In genomic region chr17:21279582-21279981, GRCh38 we compare ENCODE assay signal across 11 cellular contexts. TPM values are rescaled to one million over a fixed set of nuclear protein-coding genes. Genes with fewer than 3 reads are reported as not detected.
DNase-seq lines count a peak whose midpoint lies in the region; ATAC-seq, FAIRE-seq and TF ChIP-seq lines count a peak whose summit lies in the region.
"Had no signal": no experiment of that assay in that cellular context is flagged by ENCODE, and none has a peak within 500 bp of the region (broad histone marks: within the 10 kb centered on the region; RNA-seq: fewer than 3 reads in every experiment).

No MANE protein-coding gene starts in this region.

- H4K20me1 ChIP-seq in HepG2 (ENCODE audit: insufficient read depth, low read length): no peaks in the 10 kb centered on the region

- TF ChIP-seq EP300 in HepG2 (IDR thresholded peaks at IDR 0.05; ENCODE audit: low read depth in 2 of 2, low read length in 2 of 2): no peak
- no peak for TF ChIP-seq EP300 in HepG2 (CRISPR knock-in tag; IDR thresholded peaks at IDR 0.05; ENCODE audit: borderline replicate concordance)

- H3K36me3 ChIP-seq in HepG2 (replicated peaks in 1 of 2; ENCODE audit: control insufficient read depth in 1 of 2, insufficient read depth in 2 of 2, low read length in 2 of 2): no peaks in the 10 kb centered on the region
- H3K36me3 ChIP-seq in right lobe of liver: no peaks in the 10 kb centered on the region
- H3K36me3 ChIP-seq: transverse colon had no signal

- no peak overlapping the region for H3K4me3 ChIP-seq in HepG2 (replicated peaks in 1 of 3; ENCODE audit: insufficient read depth in 1 of 3, low read depth in 2 of 3, low read length in 3 of 3)
- H3K4me3 ChIP-seq in right lobe of liver: no peak overlapping the region
- H3K4me3 ChIP-seq: transverse colon had no signal

- intact Hi-C loops in HepG2 (cut with micrococcal nuclease; ENCODE audit: unreplicated experiment): no loop called here
- intact Hi-C loops in right lobe of liver (cut with DNase I): loop anchor here (10.0 kb wide), 2 partner anchors 165 kb away; no protein-coding TSS in a partner anchor
- intact Hi-C loops in activated CD4-positive, alpha-beta memory T cell treated with anti-CD3 and anti-CD28 coated beads for 36 hours (cut with micrococcal nuclease): no loop called here

- H3K4me1 ChIP-seq in HepG2 (ENCODE audit: insufficient read depth, low read length): peaks cover 58% of the 10 kb centered on the region
- H3K4me1 ChIP-seq in right lobe of liver: peaks cover 0 to 11% (median 2%) of the 10 kb centered on the region in 4 donors

- no peaks in the 10 kb centered on the region for H3K36me3 Mint-ChIP-seq in activated CD4-positive, alpha-beta memory T cell treated with anti-CD3 and anti-CD28 coated beads for 36 hours
- no peaks in the 10 kb centered on the region for H3K36me3 Mint-ChIP-seq in type B pancreatic cell
- no peaks in the 10 kb centered on the region for H3K36me3 Mint-ChIP-seq in HFFc6 (ENCODE audit: low read depth)

- no peaks in the 10 kb centered on the region for H3K27me3 Mint-ChIP-seq in activated CD4-positive, alpha-beta memory T cell treated with anti-CD3 and anti-CD28 coated beads for 36 hours
- H3K27me3 Mint-ChIP-seq in type B pancreatic cell (peaks cover 41% of the 10 kb centered on the region), HFFc6 (ENCODE audit: insufficient read depth) (peaks cover 2% of the 10 kb centered on the region)

- TF ChIP-seq CTCF in HepG2 (CRISPR knock-in tag; IDR thresholded peaks at IDR 0.05) (no peak), right lobe of liver (IDR thresholded peaks at IDR 0.05) (no peak), type B pancreatic cell (conservative IDR thresholded peaks at IDR 0.05) (no peak), HFFc6 (IDR thresholded peaks at IDR 0.05) (no peak)

- no peak overlapping the region for H3K4me3 Mint-ChIP-seq in activated CD4-positive, alpha-beta memory T cell treated with anti-CD3 and anti-CD28 coated beads for 36 hours
- H3K4me3 Mint-ChIP-seq in type B pancreatic cell: no peak overlapping the region
- no peak overlapping the region for H3K4me3 Mint-ChIP-seq in HFFc6

- DNase-seq in HepG2 (ENCODE audit: low spot score): no peak
- no peak for DNase-seq in right lobe of liver
- DNase-seq in activated CD4-positive, alpha-beta memory T cell treated with anti-CD3 and anti-CD28 coated beads for 36 hours: no peak
- peak; percentile 44 for DNase-seq in left lobe of liver (ENCODE audit: low spot score)
- no peak for DNase-seq in type B pancreatic cell (ENCODE audit: extremely low spot score, unreplicated experiment)
- DNase-seq in mucosa of gallbladder (ENCODE audit: low spot score): no peak
- DNase-seq in HFFc6: no peak
- no peak for DNase-seq in effector CD4-positive, alpha-beta T cell

- ATAC-seq in HepG2: no peak
- ATAC-seq in right lobe of liver: no peak
- ATAC-seq in left lobe of liver: no peak

- no peak for FAIRE-seq in HepG2 (lab: Jason Lieb, UNC)
- FAIRE-seq: RCC 7860 had no signal

- no peak for TF ChIP-seq RAD21 in HepG2 (CRISPR knock-in tag; IDR thresholded peaks at IDR 0.05)

- H3K79me2 ChIP-seq in HepG2 (ENCODE audit: insufficient read depth, low read length): no peaks in the 10 kb centered on the region

- no peaks in the 10 kb centered on the region for H3K9me3 Mint-ChIP-seq in activated CD4-positive, alpha-beta memory T cell treated with anti-CD3 and anti-CD28 coated beads for 36 hours
- no peaks in the 10 kb centered on the region for H3K9me3 Mint-ChIP-seq in type B pancreatic cell
- no peaks in the 10 kb centered on the region for H3K9me3 Mint-ChIP-seq in HFFc6
- H3K9me3 Mint-ChIP-seq: activated T-helper 1 cell treated with anti-CD3 and anti-CD28 coated beads, Interleukin-12 subunit alpha, Interleukin-12 subunit beta, Interleukin-2, Interleukin-4 antibody, amounts not matched to agents 30 ng/mL and 10 ng/mL and 1 ng/mL, durations not matched to agents 14 hours and 24 hours and 36 hours had no signal

- H3K27ac ChIP-seq in HepG2 (ENCODE audit: extremely low read length, insufficient read depth, low read length) (no peak overlapping the region), right lobe of liver (no peak overlapping the region)

- 34% methylated on average over 6 of the region's 6 CpGs for WGBS in HepG2 (ENCODE audit: low lambda C conversion rate)
- 64% methylated on average over 6 of the region's 6 CpGs for WGBS in right lobe of liver (ENCODE audit: insufficient coverage, low coverage, low lambda C conversion rate, missing lambda C conversion rate)

- H2AFZ ChIP-seq in HepG2 (ENCODE audit: low read length): no peak overlapping the region

- peak overlapping the region; percentile 46 for H3K27ac Mint-ChIP-seq in activated CD4-positive, alpha-beta memory T cell treated with anti-CD3 and anti-CD28 coated beads for 36 hours
- peak overlapping the region; percentile 56 for H3K27ac Mint-ChIP-seq in type B pancreatic cell
- no peak overlapping the region; the same call in 1 of the 2 replicates for H3K27ac Mint-ChIP-seq in HFFc6

- peaks cover 2 to 48% of the 10 kb centered on the region in 2 experiments; a peak in 3 of 5 replicates for H3K27me3 ChIP-seq in HepG2 (ENCODE audit: control insufficient read depth in 1 of 2, insufficient read depth in 2 of 2, low read length in 2 of 2)
- H3K27me3 ChIP-seq in right lobe of liver: no peaks in the 10 kb centered on the region
- H3K27me3 ChIP-seq: transverse colon had no signal

- POLR2A ChIA-PET in HepG2 (lab: Yijun Ruan, JAX): no interaction called here
- POLR2A ChIA-PET in activated CD4-positive, alpha-beta memory T cell treated with anti-CD3 and anti-CD28 coated beads for 36 hours (lab: Charles Lee): no interaction called here

- CTCF ChIA-PET in HepG2 (lab: Yijun Ruan, JAX; ENCODE audit: low intra/inter-chr PET ratio, low total read pairs): interaction anchor here (0.6 to 1.5 kb wide), 4 partner anchors 170 to 234 kb away, joined by 3 to 7 read pairs (median 4); no protein-coding TSS in a partner anchor
- CTCF ChIA-PET in activated CD4-positive, alpha-beta memory T cell treated with anti-CD3 and anti-CD28 coated beads for 36 hours (lab: Charles Lee): interaction anchor here (0.9 to 4.3 kb wide), 16 partner anchors 8 to 237 kb away, joined by 3 to 30 read pairs (median 6); partner anchors contain the start of genes DHRS7B, NATD1 and USP22

- BruUV-seq in HepG2 (replicated peaks; lab: Mats Ljungman, UMichigan): no TSS peak

- H3K9me3 ChIP-seq in HepG2 (ENCODE audit: low read length) (no peaks in the 10 kb centered on the region), right lobe of liver (no peaks in the 10 kb centered on the region)
- H3K9me3 ChIP-seq: transverse colon had no signal

- H3K4me2 ChIP-seq in HepG2 (ENCODE audit: low read depth, low read length): no peak overlapping the region

- no peak for TF ChIP-seq POLR2A in HepG2 (IDR thresholded peaks at IDR 0.05; ENCODE audit: insufficient read depth in 1 of 2, low read depth in 2 of 2, low read length in 2 of 2)
- TF ChIP-seq POLR2A in right lobe of liver (IDR thresholded peaks at IDR 0.05): no peak

- no peak overlapping the region for H3K9ac ChIP-seq in HepG2 (ENCODE audit: insufficient read depth, low read depth, low read length)

- in situ Hi-C loops in HepG2 (cut with HindIII; ENCODE audit: extremely low pct_ligation_motif_present, low pct_unique_long_range_greater_than_20kb): no loop called here

- H3K4me1 Mint-ChIP-seq in activated CD4-positive, alpha-beta memory T cell treated with anti-CD3 and anti-CD28 coated beads for 36 hours (ENCODE audit: low read depth): peaks cover 59% of the 10 kb centered on the region
- H3K4me1 Mint-ChIP-seq in type B pancreatic cell (ENCODE audit: unreplicated experiment) (peaks cover 9% of the 10 kb centered on the region), HFFc6 (ENCODE audit: low read depth) (peaks cover 63% of the 10 kb centered on the region)

RNA-seq across cellular contexts. Expression of gene MAP2K3, which starts 4.9 kb away (rescaled TPM):
- total RNA-seq in HepG2 (2016; rRNA removed; fragmentation: Illumina TruSeq; extraction: Trizol) (20.5 and 39.8 TPM in 2 replicates), right lobe of liver (10 to 100 TPM; 22.6 to 80.7 (median 60.7) TPM), left lobe of liver (71.5 TPM), type B pancreatic cell (ENCODE audit: low replicate concordance) (23.6 and 27.5 TPM in 2 replicates), mucosa of gallbladder (74.0 TPM)
- 7.7 and 8.7 TPM in 2 replicates for total RNA-seq in HepG2 (2016; cell fraction: cytosol; rRNA removed; fragmentation: Illumina TruSeq; extraction: Trizol; ENCODE audit: low read depth)
- 18.3 and 35.2 TPM in 2 replicates for total RNA-seq in HepG2 (2016; cell fraction: insoluble cytoplasmic fraction; rRNA removed; fragmentation: Illumina TruSeq; extraction: Trizol)
- total RNA-seq in HepG2 (2016; cell fraction: membrane; rRNA removed; fragmentation: Illumina TruSeq; extraction: Trizol): 33.7 and 35.8 TPM in 2 replicates
- total RNA-seq in HepG2 (2016; cell fraction: nucleus; rRNA removed; fragmentation: Illumina TruSeq; extraction: Trizol): 32.1 and 34.9 TPM in 2 replicates
- 27.4 and 31.9 TPM in 2 replicates for polyA plus RNA-seq in HepG2 (2011; rRNA removed)
- 31.3 and 32.8 TPM in 2 replicates for polyA plus RNA-seq in HepG2 (2011; cell fraction: cytosol; rRNA removed)
- 53.3 and 53.4 TPM in 2 replicates for polyA plus RNA-seq in HepG2 (2011; cell fraction: nucleus; rRNA removed)
- 39.9 and 42.2 TPM in 2 replicates for polyA plus RNA-seq in HepG2 (2012)
- polyA plus RNA-seq in HepG2 (2016; cell fraction: cytosol; fragmentation: Illumina TruSeq; extraction: Trizol; ENCODE audit: low read depth): 14.1 and 15.9 TPM in 2 replicates
- polyA plus RNA-seq in HepG2 (2016; cell fraction: insoluble cytoplasmic fraction; fragmentation: Illumina TruSeq; extraction: Trizol; ENCODE audit: low read depth): 67.2 and 88.4 TPM in 2 replicates
- polyA plus RNA-seq in HepG2 (2016; cell fraction: membrane; fragmentation: Illumina TruSeq; extraction: Trizol; ENCODE audit: low read depth): 51.1 and 52.5 TPM in 2 replicates
- polyA plus RNA-seq in HepG2 (2016; cell fraction: nucleus; fragmentation: Illumina TruSeq; extraction: Trizol; ENCODE audit: insufficient read depth, low read depth): 86.9 and 97.6 TPM in 2 replicates
- 26.9 and 40.6 TPM in 2 replicates for polyA minus RNA-seq in HepG2 (2011; rRNA and poly(A)+ RNA removed; ENCODE audit: low replicate concordance)
- 19.3 and 21.4 TPM in 2 replicates for polyA minus RNA-seq in HepG2 (2011; cell fraction: cytosol; rRNA and poly(A)+ RNA removed)
- 16.0 and 18.3 TPM in 2 replicates for polyA minus RNA-seq in HepG2 (2011; cell fraction: nucleus; rRNA and poly(A)+ RNA removed)
- total RNA-seq in activated CD4-positive, alpha-beta memory T cell treated with anti-CD3 and anti-CD28 coated beads for 36 hours: 100 to 1,000 TPM; 132 to 134 TPM
- 100 to 1,000 TPM; 177 to 221 (median 184) TPM for total RNA-seq in HFFc6 (2021; fragmentation: NEBNext Ultra II Directional; extraction: Animal tissue kit (Norgen Biotek cat#: 25700))

RNA-seq across cellular contexts. Expression of gene NATD1, which starts 26.4 kb away (rescaled TPM):
- total RNA-seq in HepG2 (2016; rRNA removed; fragmentation: Illumina TruSeq; extraction: Trizol) (0.31 and 0.45 TPM in 2 replicates), right lobe of liver (1 to 10 TPM; 3.3 to 5.5 (median 4.7) TPM), left lobe of liver (5.9 TPM), type B pancreatic cell (ENCODE audit: low replicate concordance) (9.8 and 10.7 TPM in 2 replicates), mucosa of gallbladder (20.6 TPM)
- total RNA-seq in HepG2 (2016; cell fraction: cytosol; rRNA removed; fragmentation: Illumina TruSeq; extraction: Trizol; ENCODE audit: low read depth): 0.18 and 0.30 TPM in 2 replicates
- total RNA-seq in HepG2 (2016; cell fraction: insoluble cytoplasmic fraction; rRNA removed; fragmentation: Illumina TruSeq; extraction: Trizol): 0.28 and 0.43 TPM in 2 replicates
- 0.38 and 0.43 TPM in 2 replicates for total RNA-seq in HepG2 (2016; cell fraction: membrane; rRNA removed; fragmentation: Illumina TruSeq; extraction: Trizol)
- 0.34 and 0.44 TPM in 2 replicates for total RNA-seq in HepG2 (2016; cell fraction: nucleus; rRNA removed; fragmentation: Illumina TruSeq; extraction: Trizol)
- 2.3 and 2.9 TPM in 2 replicates for polyA plus RNA-seq in HepG2 (2011; rRNA removed)
- polyA plus RNA-seq in HepG2 (2011; cell fraction: cytosol; rRNA removed): 2.2 and 2.3 TPM in 2 replicates
- polyA plus RNA-seq in HepG2 (2011; cell fraction: nucleus; rRNA removed): 2.5 and 3.4 TPM in 2 replicates
- 2.2 and 3.4 TPM in 2 replicates for polyA plus RNA-seq in HepG2 (2012)
- 0.19 and 0.27 TPM in 2 replicates for polyA plus RNA-seq in HepG2 (2016; cell fraction: cytosol; fragmentation: Illumina TruSeq; extraction: Trizol; ENCODE audit: low read depth)
- polyA plus RNA-seq in HepG2 (2016; cell fraction: insoluble cytoplasmic fraction; fragmentation: Illumina TruSeq; extraction: Trizol; ENCODE audit: low read depth): 0.74 and 0.80 TPM in 2 replicates
- 0.39 and 0.44 TPM in 2 replicates for polyA plus RNA-seq in HepG2 (2016; cell fraction: membrane; fragmentation: Illumina TruSeq; extraction: Trizol; ENCODE audit: low read depth)
- 1.1 TPM in 2 replicates for polyA plus RNA-seq in HepG2 (2016; cell fraction: nucleus; fragmentation: Illumina TruSeq; extraction: Trizol; ENCODE audit: insufficient read depth, low read depth)
- 2.3 and 4.5 TPM in 2 replicates for polyA minus RNA-seq in HepG2 (2011; rRNA and poly(A)+ RNA removed; ENCODE audit: low replicate concordance)
- polyA minus RNA-seq in HepG2 (2011; cell fraction: cytosol; rRNA and poly(A)+ RNA removed): 1.8 and 2.8 TPM in 2 replicates
- 1.5 and 2.9 TPM in 2 replicates for polyA minus RNA-seq in HepG2 (2011; cell fraction: nucleus; rRNA and poly(A)+ RNA removed)
- total RNA-seq in activated CD4-positive, alpha-beta memory T cell treated with anti-CD3 and anti-CD28 coated beads for 36 hours: 1 to 10 TPM; 3.0 to 3.2 TPM
- 1 to 10 TPM; 3.7 to 7.9 (median 4.1) TPM for total RNA-seq in HFFc6 (2021; fragmentation: NEBNext Ultra II Directional; extraction: Animal tissue kit (Norgen Biotek cat#: 25700))

Comparison
In these comparisons a context has a peak if more than half of its experiments do, and no peak if none do; other contexts are left out.
1. intact Hi-C loops: an anchor here in right lobe of liver (10.0 kb wide); none called in HepG2 and activated CD4-positive, alpha-beta memory T cell treated with anti-CD3 and anti-CD28 coated beads for 36 hours.